ENCODE assay signal across 11 cellular contexts in the genomic region with DNA sequence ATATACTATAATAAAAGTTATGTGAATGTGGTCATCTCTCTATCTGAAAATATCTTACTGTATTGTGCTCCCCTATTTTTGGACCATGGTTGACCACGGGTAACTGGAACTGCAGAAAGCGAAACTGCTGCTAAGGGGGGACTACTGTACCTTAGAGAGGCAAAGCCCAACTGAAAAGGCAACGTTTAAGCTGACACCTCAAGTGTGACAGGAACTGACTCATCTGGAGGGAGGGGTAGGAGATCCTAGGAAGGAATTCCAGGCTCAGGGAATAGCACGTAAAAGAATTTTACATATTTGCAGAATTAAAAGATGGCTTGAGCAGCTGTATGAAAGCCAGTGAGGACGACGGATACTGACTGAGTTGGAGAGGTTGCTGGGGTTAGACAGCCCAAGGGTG. TPM values are rescaled to one million over a fixed set of nuclear protein-coding genes. Genes with fewer than 3 reads are reported as not detected.
DNase-seq lines count a peak whose midpoint lies in the region; ATAC-seq and TF ChIP-seq lines count a peak whose summit lies in the region.
"Had no signal": no experiment of that assay in that cellular context is flagged by ENCODE, and none has a peak within 500 bp of the region (broad histone marks: within the 10 kb centered on the region; RNA-seq: fewer than 3 reads in every experiment).

No MANE protein-coding gene starts in this region.

- CTCF ChIA-PET in activated naive CD4-positive, alpha-beta T cell treated with anti-CD3 and anti-CD28 coated beads, Interleukin-2, amount 10 ng/mL, durations not matched to agents 7 days and 5 days (lab: Charles Lee): no interaction called here

- H3K9me3 ChIP-seq in BLaER1: no peaks in the 10 kb centered on the region
- H3K9me3 ChIP-seq: sigmoid colon had no signal

- H3K27me3 ChIP-seq in BLaER1: no peaks in the 10 kb centered on the region

- no peak overlapping the region for H3K27ac Mint-ChIP-seq in activated naive CD4-positive, alpha-beta T cell treated with anti-CD3 and anti-CD28 coated beads, Interleukin-2, amount 10 ng/mL, durations not matched to agents 7 days and 5 days
- H3K27ac Mint-ChIP-seq in glutamatergic neuron (ENCODE audit: unreplicated experiment): no peak overlapping the region
- H3K27ac Mint-ChIP-seq: CD14-positive monocyte had no signal

- no peaks in the 10 kb centered on the region for H3K9me3 Mint-ChIP-seq in activated naive CD4-positive, alpha-beta T cell treated with anti-CD3 and anti-CD28 coated beads, Interleukin-2, amount 10 ng/mL, durations not matched to agents 7 days and 5 days
- no peaks in the 10 kb centered on the region for H3K9me3 Mint-ChIP-seq in glutamatergic neuron (ENCODE audit: unreplicated experiment)

- no peaks in the 10 kb centered on the region for H3K4me1 Mint-ChIP-seq in activated naive CD4-positive, alpha-beta T cell treated with anti-CD3 and anti-CD28 coated beads, Interleukin-2, amount 10 ng/mL, durations not matched to agents 7 days and 5 days
- H3K4me1 Mint-ChIP-seq in glutamatergic neuron (ENCODE audit: low read depth, unreplicated experiment): peaks cover 6% of the 10 kb centered on the region
- H3K4me1 Mint-ChIP-seq: CD14-positive monocyte had no signal

- H3K27ac ChIP-seq in BLaER1: peak overlapping the region; percentile 26; the same call in 1 of the 2 replicates
- H3K27ac ChIP-seq: sigmoid colon had no signal

- DNase-seq in HS-5 (ENCODE audit: low read depth) (peak; percentile 41), epithelial cell of esophagus (ENCODE audit: low read depth) (peak; percentile 66), DMS79 treated with DMSO at 0.1 percent for 48 hours (lab: John Stamatoyannopoulos, UW) (no peak), glutamatergic neuron (no peak)
- no peak for DNase-seq in activated naive CD4-positive, alpha-beta T cell treated with anti-CD3 and anti-CD28 coated beads, Interleukin-2, amount 10 ng/mL, durations not matched to agents 7 days and 5 days
- no peak for DNase-seq in stimulated activated CD4-positive, alpha-beta T cell treated with anti-CD3 and anti-CD28 coated beads, Interleukin-4, amount 100 ng/mL, for 24 hours
- DNase-seq: NCI-H187, sigmoid colon had no signal

- H3K9ac ChIP-seq in BLaER1: no peak overlapping the region

- ATAC-seq in GM21367 (IDR thresholded peaks at IDR 0.05; ENCODE audit: unreplicated experiment): peak; percentile 53

- peaks cover 43% of the 10 kb centered on the region for H3K4me1 ChIP-seq in BLaER1
- H3K4me1 ChIP-seq: sigmoid colon had no signal

- peak overlapping the region; percentile 51 for H3K4me2 ChIP-seq in BLaER1

- no peak overlapping the region for H3K4me3 Mint-ChIP-seq in activated naive CD4-positive, alpha-beta T cell treated with anti-CD3 and anti-CD28 coated beads, Interleukin-2, amount 10 ng/mL, durations not matched to agents 7 days and 5 days
- H3K4me3 Mint-ChIP-seq in glutamatergic neuron (ENCODE audit: unreplicated experiment): no peak overlapping the region
- H3K4me3 Mint-ChIP-seq: CD14-positive monocyte had no signal

- H4K20me1 ChIP-seq in BLaER1: peaks cover 25% of the 10 kb centered on the region

- TF ChIP-seq CTCF in epithelial cell of esophagus (IDR thresholded peaks at IDR 0.05; ENCODE audit: insufficient read depth, low read depth, low read length, missing control alignments) (no peak), glutamatergic neuron (IDR thresholded peaks at IDR 0.05; ENCODE audit: partially characterized antibody, unreplicated experiment) (no peak)

- peaks cover 5% of the 10 kb centered on the region for H3K27me3 Mint-ChIP-seq in activated naive CD4-positive, alpha-beta T cell treated with anti-CD3 and anti-CD28 coated beads, Interleukin-2, amount 10 ng/mL, durations not matched to agents 7 days and 5 days
- peaks cover 4% of the 10 kb centered on the region for H3K27me3 Mint-ChIP-seq in glutamatergic neuron (ENCODE audit: unreplicated experiment)

- peaks cover 64% of the 10 kb centered on the region for H3K36me3 ChIP-seq in BLaER1
- H3K36me3 ChIP-seq: sigmoid colon had no signal

- no peak overlapping the region for H3K4me3 ChIP-seq in BLaER1
- H3K4me3 ChIP-seq in epithelial cell of esophagus (ENCODE audit: low read length): no peak overlapping the region
- H3K4me3 ChIP-seq: sigmoid colon had no signal

- no peaks in the 10 kb centered on the region for H3K36me3 Mint-ChIP-seq in activated naive CD4-positive, alpha-beta T cell treated with anti-CD3 and anti-CD28 coated beads, Interleukin-2, amount 10 ng/mL, durations not matched to agents 7 days and 5 days
- H3K36me3 Mint-ChIP-seq in glutamatergic neuron (ENCODE audit: unreplicated experiment): no peaks in the 10 kb centered on the region
- H3K36me3 Mint-ChIP-seq: CD14-positive monocyte had no signal

RNA-seq across cellular contexts. Expression of a gene that starts 34.8 kb away (rescaled TPM):
- total RNA-seq in glutamatergic neuron (ENCODE audit: unreplicated experiment): 10.6 TPM

Comparison
In these comparisons a context has a peak if more than half of its experiments do, and no peak if none do; other contexts are left out.
1. DNase-seq: peak in HS-5 (single experiment) and epithelial cell of esophagus (single experiment); none in DMS79 treated with DMSO at 0.1 percent for 48 hours (single experiment), activated naive CD4-positive, alpha-beta T cell treated with anti-CD3 and anti-CD28 coated beads, Interleukin-2, amount 10 ng/mL, durations not matched to agents 7 days and 5 days (single experiment), glutamatergic neuron (single experiment) and stimulated activated CD4-positive, alpha-beta T cell treated with anti-CD3 and anti-CD28 coated beads, Interleukin-4, amount 100 ng/mL, for 24 hours (single experiment).